ENCODE assay signal across 1 cellular context in the genomic region with DNA sequence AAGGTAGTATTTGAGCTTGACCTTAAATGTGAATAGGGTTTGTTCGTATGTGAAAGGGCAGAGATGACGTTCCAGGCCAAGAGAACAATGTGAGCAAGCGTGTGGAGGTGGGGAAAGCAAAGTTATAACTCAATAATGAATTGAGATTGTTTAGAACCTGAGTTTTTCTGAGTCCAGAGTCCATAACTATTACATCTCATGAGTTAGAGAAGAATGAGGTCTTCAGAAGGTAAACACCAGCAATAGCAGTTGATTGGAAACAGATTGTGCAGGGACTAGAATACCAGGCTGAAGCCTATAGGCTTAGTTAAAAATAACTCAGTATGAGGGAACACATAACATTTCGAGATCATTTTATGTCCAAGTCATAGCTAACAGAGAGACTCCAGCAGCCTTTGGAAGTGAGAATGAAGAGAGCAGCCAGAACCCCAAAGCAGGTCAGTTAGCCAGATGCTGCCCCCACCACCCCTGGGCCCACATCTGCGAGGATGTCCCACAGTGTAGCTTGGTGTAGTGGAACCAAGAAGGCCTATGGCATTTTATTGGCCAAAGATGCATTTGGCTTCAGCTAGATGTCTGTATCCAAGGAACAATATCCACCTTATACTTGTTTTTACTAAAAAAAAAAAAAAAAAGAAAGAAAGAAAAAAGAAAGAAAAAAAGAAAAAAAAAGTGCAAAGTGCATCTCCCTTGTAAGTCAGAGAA.
TF ChIP-seq lines count a peak whose summit lies in the region.

No MANE protein-coding gene starts in this region.

TF ChIP-seq in SK-N-SH treated with all-trans-retinoic acid at 6 μM for 48 hours, 23 proteins besides CTCF, POLR2A, EP300 and RAD21 (continued from another document):
- TF ChIP-seq CREB5 (CRISPR knock-in tag; IDR thresholded peaks at IDR 0.05; ENCODE audit: low read depth): no peak
- TF ChIP-seq GLIS3 (CRISPR knock-in tag; IDR thresholded peaks at IDR 0.05): no peak
- TF ChIP-seq TCF4 (CRISPR knock-in tag; IDR thresholded peaks at IDR 0.05; ENCODE audit: borderline replicate concordance): no peak
- no peak for TF ChIP-seq ZNF70 (CRISPR knock-in tag; IDR thresholded peaks at IDR 0.05)
- TF ChIP-seq CSDC2 (CRISPR knock-in tag; IDR thresholded peaks at IDR 0.05): no peak
- TF ChIP-seq ARNTL (CRISPR knock-in tag; IDR thresholded peaks at IDR 0.05; ENCODE audit: borderline replicate concordance, low read depth): no peak
- TF ChIP-seq ZNF565 (CRISPR knock-in tag; conservative IDR thresholded peaks at IDR 0.05; ENCODE audit: low read depth): no peak
- no peak for TF ChIP-seq RARB (CRISPR knock-in tag; IDR thresholded peaks at IDR 0.05)
- TF ChIP-seq ISL1 (CRISPR knock-in tag; IDR thresholded peaks at IDR 0.05): no peak
- no peak for TF ChIP-seq SNAI2 (CRISPR knock-in tag; IDR thresholded peaks at IDR 0.05)
- TF ChIP-seq BACH2 (CRISPR knock-in tag; IDR thresholded peaks at IDR 0.05; ENCODE audit: borderline replicate concordance): no peak
- no peak for TF ChIP-seq TOX (CRISPR knock-in tag; IDR thresholded peaks at IDR 0.05; ENCODE audit: borderline replicate concordance)
TF ChIP-seq in SK-N-SH treated with all-trans-retinoic acid at 6 μM for 48 hours: peak in this region for 0.
